1 cellular context compared by ENCODE assay signal in the genomic region with DNA sequence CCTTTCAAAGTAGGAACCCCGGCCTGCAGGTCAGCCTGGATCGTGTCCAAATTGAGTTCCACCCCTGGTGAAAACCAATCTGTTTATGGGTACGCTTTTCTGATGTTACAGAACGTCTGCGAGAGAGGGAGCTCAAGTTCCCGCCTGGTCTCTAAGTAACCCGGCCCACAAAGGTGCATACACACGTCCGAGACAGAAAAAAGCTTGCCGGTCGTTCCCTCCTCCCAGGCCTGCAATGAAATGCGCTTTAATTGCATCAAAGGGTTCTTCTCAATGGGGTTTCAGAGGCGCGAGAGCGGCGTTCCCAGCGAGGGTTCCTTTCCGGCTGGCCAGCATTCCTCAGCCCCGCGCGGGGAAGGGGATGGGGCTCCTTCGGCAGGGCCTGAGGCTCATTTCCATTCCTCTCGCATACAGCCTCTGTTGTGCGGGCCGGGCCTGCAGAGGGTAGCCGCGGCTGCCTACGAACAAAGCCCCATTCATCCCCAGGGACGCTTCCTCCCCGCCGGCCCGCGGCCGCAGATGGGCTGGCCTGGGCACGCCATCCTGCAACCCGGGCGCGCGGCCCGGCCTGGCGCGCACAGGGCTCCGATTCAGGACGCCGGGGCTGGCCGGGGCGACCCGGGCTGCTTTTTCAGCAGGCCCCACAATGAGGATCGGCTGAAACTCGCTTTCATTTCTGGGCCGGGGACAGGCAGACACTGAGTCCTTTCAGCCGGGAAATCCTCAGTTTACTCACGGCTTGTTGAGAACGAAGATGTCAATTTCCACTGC.
TF ChIP-seq lines count a peak whose summit lies in the region.

No MANE protein-coding gene starts in this region.

TF ChIP-seq in HepG2, 621 proteins besides CTCF, POLR2A, EP300 and RAD21 (continued from another document and continues in another):
- TF ChIP-seq, protein P1, sequence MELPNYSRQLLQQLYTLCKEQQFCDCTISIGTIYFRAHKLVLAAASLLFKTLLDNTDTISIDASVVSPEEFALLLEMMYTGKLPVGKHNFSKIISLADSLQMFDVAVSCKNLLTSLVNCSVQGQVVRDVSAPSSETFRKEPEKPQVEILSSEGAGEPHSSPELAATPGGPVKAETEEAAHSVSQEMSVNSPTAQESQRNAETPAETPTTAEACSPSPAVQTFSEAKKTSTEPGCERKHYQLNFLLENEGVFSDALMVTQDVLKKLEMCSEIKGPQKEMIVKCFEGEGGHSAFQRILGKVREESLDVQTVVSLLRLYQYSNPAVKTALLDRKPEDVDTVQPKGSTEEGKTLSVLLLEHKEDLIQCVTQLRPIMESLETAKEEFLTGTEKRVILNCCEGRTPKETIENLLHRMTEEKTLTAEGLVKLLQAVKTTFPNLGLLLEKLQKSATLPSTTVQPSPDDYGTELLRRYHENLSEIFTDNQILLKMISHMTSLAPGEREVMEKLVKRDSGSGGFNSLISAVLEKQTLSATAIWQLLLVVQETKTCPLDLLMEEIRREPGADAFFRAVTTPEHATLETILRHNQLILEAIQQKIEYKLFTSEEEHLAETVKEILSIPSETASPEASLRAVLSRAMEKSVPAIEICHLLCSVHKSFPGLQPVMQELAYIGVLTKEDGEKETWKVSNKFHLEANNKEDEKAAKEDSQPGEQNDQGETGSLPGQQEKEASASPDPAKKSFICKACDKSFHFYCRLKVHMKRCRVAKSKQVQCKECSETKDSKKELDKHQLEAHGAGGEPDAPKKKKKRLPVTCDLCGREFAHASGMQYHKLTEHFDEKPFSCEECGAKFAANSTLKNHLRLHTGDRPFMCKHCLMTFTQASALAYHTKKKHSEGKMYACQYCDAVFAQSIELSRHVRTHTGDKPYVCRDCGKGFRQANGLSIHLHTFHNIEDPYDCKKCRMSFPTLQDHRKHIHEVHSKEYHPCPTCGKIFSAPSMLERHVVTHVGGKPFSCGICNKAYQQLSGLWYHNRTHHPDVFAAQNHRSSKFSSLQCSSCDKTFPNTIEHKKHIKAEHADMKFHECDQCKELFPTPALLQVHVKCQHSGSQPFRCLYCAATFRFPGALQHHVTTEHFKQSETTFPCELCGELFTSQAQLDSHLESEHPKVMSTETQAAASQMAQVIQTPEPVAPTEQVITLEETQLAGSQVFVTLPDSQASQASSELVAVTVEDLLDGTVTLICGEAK (IDR thresholded peaks at IDR 0.05): no peak
- TF ChIP-seq, protein P1 (CRISPR knock-in tag; IDR thresholded peaks at IDR 0.05): peak; percentile 48; the same call in 1 of the 2 replicates
- no peak for TF ChIP-seq ZNF570 (CRISPR knock-in tag; IDR thresholded peaks at IDR 0.05; ENCODE audit: borderline replicate concordance)
- TF ChIP-seq, protein P2, sequence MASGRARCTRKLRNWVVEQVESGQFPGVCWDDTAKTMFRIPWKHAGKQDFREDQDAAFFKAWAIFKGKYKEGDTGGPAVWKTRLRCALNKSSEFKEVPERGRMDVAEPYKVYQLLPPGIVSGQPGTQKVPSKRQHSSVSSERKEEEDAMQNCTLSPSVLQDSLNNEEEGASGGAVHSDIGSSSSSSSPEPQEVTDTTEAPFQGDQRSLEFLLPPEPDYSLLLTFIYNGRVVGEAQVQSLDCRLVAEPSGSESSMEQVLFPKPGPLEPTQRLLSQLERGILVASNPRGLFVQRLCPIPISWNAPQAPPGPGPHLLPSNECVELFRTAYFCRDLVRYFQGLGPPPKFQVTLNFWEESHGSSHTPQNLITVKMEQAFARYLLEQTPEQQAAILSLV (CRISPR knock-in tag; IDR thresholded peaks at IDR 0.05; ENCODE audit: borderline replicate concordance): peak; percentile 60; the same call in 1 of the 2 replicates
- TF ChIP-seq WIZ (CRISPR knock-in tag; IDR thresholded peaks at IDR 0.05): peak; percentile 66; the same call in 1 of the 2 replicates
- TF ChIP-seq, protein P3, sequence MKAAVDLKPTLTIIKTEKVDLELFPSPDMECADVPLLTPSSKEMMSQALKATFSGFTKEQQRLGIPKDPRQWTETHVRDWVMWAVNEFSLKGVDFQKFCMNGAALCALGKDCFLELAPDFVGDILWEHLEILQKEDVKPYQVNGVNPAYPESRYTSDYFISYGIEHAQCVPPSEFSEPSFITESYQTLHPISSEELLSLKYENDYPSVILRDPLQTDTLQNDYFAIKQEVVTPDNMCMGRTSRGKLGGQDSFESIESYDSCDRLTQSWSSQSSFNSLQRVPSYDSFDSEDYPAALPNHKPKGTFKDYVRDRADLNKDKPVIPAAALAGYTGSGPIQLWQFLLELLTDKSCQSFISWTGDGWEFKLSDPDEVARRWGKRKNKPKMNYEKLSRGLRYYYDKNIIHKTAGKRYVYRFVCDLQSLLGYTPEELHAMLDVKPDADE (CRISPR knock-in tag; IDR thresholded peaks at IDR 0.05): 0 out of 2 replicates have a peak, but pooled peaks have one; percentile 61
- TF ChIP-seq TCF7L2 (IDR thresholded peaks at IDR 0.05; ENCODE audit: low read depth, low read length): no peak
- TF ChIP-seq MAZ (IDR thresholded peaks at IDR 0.05; ENCODE audit: borderline replicate concordance, low read depth, low read length): 0 out of 2 replicates have a peak, but pooled peaks have one; percentile 25
- TF ChIP-seq MAZ (CRISPR knock-in tag; IDR thresholded peaks at IDR 0.05; ENCODE audit: low read depth): no peak
- TF ChIP-seq ZNF460 (CRISPR knock-in tag; IDR thresholded peaks at IDR 0.05; ENCODE audit: borderline replicate concordance): no peak
- TF ChIP-seq GATAD2A (CRISPR knock-in tag; IDR thresholded peaks at IDR 0.05): 0 out of 2 replicates have a peak, but pooled peaks have one; percentile 31
- no peak for TF ChIP-seq ISX (CRISPR knock-in tag; conservative IDR thresholded peaks at IDR 0.05)
- TF ChIP-seq ZNF451 (CRISPR knock-in tag; IDR thresholded peaks at IDR 0.05): no peak
- TF ChIP-seq, protein P4, sequence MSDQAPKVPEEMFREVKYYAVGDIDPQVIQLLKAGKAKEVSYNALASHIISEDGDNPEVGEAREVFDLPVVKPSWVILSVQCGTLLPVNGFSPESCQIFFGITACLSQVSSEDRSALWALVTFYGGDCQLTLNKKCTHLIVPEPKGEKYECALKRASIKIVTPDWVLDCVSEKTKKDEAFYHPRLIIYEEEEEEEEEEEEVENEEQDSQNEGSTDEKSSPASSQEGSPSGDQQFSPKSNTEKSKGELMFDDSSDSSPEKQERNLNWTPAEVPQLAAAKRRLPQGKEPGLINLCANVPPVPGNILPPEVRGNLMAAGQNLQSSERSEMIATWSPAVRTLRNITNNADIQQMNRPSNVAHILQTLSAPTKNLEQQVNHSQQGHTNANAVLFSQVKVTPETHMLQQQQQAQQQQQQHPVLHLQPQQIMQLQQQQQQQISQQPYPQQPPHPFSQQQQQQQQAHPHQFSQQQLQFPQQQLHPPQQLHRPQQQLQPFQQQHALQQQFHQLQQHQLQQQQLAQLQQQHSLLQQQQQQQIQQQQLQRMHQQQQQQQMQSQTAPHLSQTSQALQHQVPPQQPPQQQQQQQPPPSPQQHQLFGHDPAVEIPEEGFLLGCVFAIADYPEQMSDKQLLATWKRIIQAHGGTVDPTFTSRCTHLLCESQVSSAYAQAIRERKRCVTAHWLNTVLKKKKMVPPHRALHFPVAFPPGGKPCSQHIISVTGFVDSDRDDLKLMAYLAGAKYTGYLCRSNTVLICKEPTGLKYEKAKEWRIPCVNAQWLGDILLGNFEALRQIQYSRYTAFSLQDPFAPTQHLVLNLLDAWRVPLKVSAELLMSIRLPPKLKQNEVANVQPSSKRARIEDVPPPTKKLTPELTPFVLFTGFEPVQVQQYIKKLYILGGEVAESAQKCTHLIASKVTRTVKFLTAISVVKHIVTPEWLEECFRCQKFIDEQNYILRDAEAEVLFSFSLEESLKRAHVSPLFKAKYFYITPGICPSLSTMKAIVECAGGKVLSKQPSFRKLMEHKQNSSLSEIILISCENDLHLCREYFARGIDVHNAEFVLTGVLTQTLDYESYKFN (CRISPR knock-in tag; conservative IDR thresholded peaks at IDR 0.05): no peak; the same call in 1 of the 2 replicates
- TF ChIP-seq ZNF234 (CRISPR knock-in tag; conservative IDR thresholded peaks at IDR 0.05): no peak
- TF ChIP-seq, protein P5, sequence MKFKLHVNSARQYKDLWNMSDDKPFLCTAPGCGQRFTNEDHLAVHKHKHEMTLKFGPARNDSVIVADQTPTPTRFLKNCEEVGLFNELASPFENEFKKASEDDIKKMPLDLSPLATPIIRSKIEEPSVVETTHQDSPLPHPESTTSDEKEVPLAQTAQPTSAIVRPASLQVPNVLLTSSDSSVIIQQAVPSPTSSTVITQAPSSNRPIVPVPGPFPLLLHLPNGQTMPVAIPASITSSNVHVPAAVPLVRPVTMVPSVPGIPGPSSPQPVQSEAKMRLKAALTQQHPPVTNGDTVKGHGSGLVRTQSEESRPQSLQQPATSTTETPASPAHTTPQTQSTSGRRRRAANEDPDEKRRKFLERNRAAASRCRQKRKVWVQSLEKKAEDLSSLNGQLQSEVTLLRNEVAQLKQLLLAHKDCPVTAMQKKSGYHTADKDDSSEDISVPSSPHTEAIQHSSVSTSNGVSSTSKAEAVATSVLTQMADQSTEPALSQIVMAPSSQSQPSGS (CRISPR knock-in tag; IDR thresholded peaks at IDR 0.05): 0 out of 2 replicates have a peak, but pooled peaks have one; percentile 46
- no peak for TF ChIP-seq ZNF160 (CRISPR knock-in tag; IDR thresholded peaks at IDR 0.05)
- TF ChIP-seq RCOR2 (CRISPR knock-in tag; IDR thresholded peaks at IDR 0.05): 0 out of 2 replicates have a peak, but pooled peaks have one; percentile 18
- no peak for TF ChIP-seq ZSCAN29 (CRISPR knock-in tag; conservative IDR thresholded peaks at IDR 0.05)
- no peak for TF ChIP-seq TEAD2 (CRISPR knock-in tag; IDR thresholded peaks at IDR 0.05)
- TF ChIP-seq, protein P6, sequence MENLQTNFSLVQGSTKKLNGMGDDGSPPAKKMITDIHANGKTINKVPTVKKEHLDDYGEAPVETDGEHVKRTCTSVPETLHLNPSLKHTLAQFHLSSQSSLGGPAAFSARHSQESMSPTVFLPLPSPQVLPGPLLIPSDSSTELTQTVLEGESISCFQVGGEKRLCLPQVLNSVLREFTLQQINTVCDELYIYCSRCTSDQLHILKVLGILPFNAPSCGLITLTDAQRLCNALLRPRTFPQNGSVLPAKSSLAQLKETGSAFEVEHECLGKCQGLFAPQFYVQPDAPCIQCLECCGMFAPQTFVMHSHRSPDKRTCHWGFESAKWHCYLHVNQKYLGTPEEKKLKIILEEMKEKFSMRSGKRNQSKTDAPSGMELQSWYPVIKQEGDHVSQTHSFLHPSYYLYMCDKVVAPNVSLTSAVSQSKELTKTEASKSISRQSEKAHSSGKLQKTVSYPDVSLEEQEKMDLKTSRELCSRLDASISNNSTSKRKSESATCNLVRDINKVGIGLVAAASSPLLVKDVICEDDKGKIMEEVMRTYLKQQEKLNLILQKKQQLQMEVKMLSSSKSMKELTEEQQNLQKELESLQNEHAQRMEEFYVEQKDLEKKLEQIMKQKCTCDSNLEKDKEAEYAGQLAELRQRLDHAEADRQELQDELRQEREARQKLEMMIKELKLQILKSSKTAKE (CRISPR knock-in tag; IDR thresholded peaks at IDR 0.05; ENCODE audit: borderline replicate concordance): no peak
- TF ChIP-seq PCBP1 (IDR thresholded peaks at IDR 0.05; ENCODE audit: borderline replicate concordance, low read depth, low read length): no peak
- TF ChIP-seq, protein P7, sequence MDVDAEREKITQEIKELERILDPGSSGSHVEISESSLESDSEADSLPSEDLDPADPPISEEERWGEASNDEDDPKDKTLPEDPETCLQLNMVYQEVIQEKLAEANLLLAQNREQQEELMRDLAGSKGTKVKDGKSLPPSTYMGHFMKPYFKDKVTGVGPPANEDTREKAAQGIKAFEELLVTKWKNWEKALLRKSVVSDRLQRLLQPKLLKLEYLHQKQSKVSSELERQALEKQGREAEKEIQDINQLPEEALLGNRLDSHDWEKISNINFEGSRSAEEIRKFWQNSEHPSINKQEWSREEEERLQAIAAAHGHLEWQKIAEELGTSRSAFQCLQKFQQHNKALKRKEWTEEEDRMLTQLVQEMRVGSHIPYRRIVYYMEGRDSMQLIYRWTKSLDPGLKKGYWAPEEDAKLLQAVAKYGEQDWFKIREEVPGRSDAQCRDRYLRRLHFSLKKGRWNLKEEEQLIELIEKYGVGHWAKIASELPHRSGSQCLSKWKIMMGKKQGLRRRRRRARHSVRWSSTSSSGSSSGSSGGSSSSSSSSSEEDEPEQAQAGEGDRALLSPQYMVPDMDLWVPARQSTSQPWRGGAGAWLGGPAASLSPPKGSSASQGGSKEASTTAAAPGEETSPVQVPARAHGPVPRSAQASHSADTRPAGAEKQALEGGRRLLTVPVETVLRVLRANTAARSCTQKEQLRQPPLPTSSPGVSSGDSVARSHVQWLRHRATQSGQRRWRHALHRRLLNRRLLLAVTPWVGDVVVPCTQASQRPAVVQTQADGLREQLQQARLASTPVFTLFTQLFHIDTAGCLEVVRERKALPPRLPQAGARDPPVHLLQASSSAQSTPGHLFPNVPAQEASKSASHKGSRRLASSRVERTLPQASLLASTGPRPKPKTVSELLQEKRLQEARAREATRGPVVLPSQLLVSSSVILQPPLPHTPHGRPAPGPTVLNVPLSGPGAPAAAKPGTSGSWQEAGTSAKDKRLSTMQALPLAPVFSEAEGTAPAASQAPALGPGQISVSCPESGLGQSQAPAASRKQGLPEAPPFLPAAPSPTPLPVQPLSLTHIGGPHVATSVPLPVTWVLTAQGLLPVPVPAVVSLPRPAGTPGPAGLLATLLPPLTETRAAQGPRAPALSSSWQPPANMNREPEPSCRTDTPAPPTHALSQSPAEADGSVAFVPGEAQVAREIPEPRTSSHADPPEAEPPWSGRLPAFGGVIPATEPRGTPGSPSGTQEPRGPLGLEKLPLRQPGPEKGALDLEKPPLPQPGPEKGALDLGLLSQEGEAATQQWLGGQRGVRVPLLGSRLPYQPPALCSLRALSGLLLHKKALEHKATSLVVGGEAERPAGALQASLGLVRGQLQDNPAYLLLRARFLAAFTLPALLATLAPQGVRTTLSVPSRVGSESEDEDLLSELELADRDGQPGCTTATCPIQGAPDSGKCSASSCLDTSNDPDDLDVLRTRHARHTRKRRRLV (CRISPR knock-in tag; IDR thresholded peaks at IDR 0.05): no peak
- TF ChIP-seq ZSCAN9 (CRISPR knock-in tag; IDR thresholded peaks at IDR 0.05; ENCODE audit: borderline replicate concordance): 0 out of 2 replicates have a peak, but pooled peaks have one; percentile 20
- no peak for TF ChIP-seq HOXD1 (CRISPR knock-in tag; IDR thresholded peaks at IDR 0.05)
- TF ChIP-seq MAFG (CRISPR knock-in tag; IDR thresholded peaks at IDR 0.05): no peak
